Comparison of ENCODE assay signal across 15 cellular contexts in genomic region chr19:46907880-46908279, GRCh38.
"Had no signal": no experiment of that assay in that cellular context is flagged by ENCODE, and none has a peak within 500 bp of the region (broad histone marks: within the 10 kb centered on the region; RNA-seq: fewer than 3 reads in every experiment).

No MANE protein-coding gene starts in this region.

- H3K27ac Mint-ChIP-seq: activated B cell treated with CpG ODN at 0.5 μM for 24 hours; activated CD4-positive, alpha-beta T cell treated with anti-CD3 and anti-CD28 coated beads, Interleukin-2, amount 10 ng/mL, durations not matched to agents 7 days and 5 days; activated naive CD8-positive, alpha-beta T cell treated with anti-CD3 and anti-CD28 coated beads, Interleukin-2, amount 50 U/mL, for 24 hours; dendritic cell treated with granulocyte-macrophage colony-stimulating factor and Interleukin-4, amounts not matched to agents 40 ng/mL and 50 ng/mL, for 4 days; stimulated activated naive CD8-positive, alpha-beta T cell treated with anti-CD3 and anti-CD28 coated beads, Interleukin-15, Interleukin-2, amounts not matched to agents 100 ng/mL and 50 ng/mL, for 24 hours had no signal

- H3K36me3 ChIP-seq: left lung, ovary had no signal

- ATAC-seq: activated naive CD8-positive, alpha-beta T cell treated with anti-CD3 and anti-CD28 coated beads, Interleukin-2, amount 50 U/mL, for 24 hours; left lung; T-helper 17 cell had no signal

- H3K9me3 ChIP-seq: left lung, ovary had no signal

- H3K4me3 ChIP-seq: left lung, ovary had no signal

- H3K27me3 Mint-ChIP-seq: activated B cell treated with CpG ODN at 0.5 μM for 24 hours; activated CD4-positive, alpha-beta T cell treated with anti-CD3 and anti-CD28 coated beads, Interleukin-2, amount 10 ng/mL, durations not matched to agents 7 days and 5 days; activated naive CD8-positive, alpha-beta T cell treated with anti-CD3 and anti-CD28 coated beads, Interleukin-2, amount 50 U/mL, for 24 hours; dendritic cell treated with granulocyte-macrophage colony-stimulating factor and Interleukin-4, amounts not matched to agents 40 ng/mL and 50 ng/mL, for 4 days; stimulated activated naive CD8-positive, alpha-beta T cell treated with anti-CD3 and anti-CD28 coated beads, Interleukin-15, Interleukin-2, amounts not matched to agents 100 ng/mL and 50 ng/mL, for 24 hours; T-helper 17 cell had no signal

- H3K9me3 Mint-ChIP-seq: activated B cell treated with CpG ODN at 0.5 μM for 24 hours; activated CD4-positive, alpha-beta T cell treated with anti-CD3 and anti-CD28 coated beads, Interleukin-2, amount 10 ng/mL, durations not matched to agents 7 days and 5 days; activated naive CD8-positive, alpha-beta T cell treated with anti-CD3 and anti-CD28 coated beads, Interleukin-2, amount 50 U/mL, for 24 hours; dendritic cell treated with granulocyte-macrophage colony-stimulating factor and Interleukin-4, amounts not matched to agents 40 ng/mL and 50 ng/mL, for 4 days; neural crest cell; stimulated activated naive CD8-positive, alpha-beta T cell treated with anti-CD3 and anti-CD28 coated beads, Interleukin-15, Interleukin-2, amounts not matched to agents 100 ng/mL and 50 ng/mL, for 24 hours had no signal

- H3K27ac ChIP-seq: left lung, ovary had no signal

- DNase-seq: activated B cell treated with CpG ODN at 0.5 μM for 24 hours; activated CD4-positive, alpha-beta T cell treated with anti-CD3 and anti-CD28 coated beads, Interleukin-2, amount 10 ng/mL, durations not matched to agents 7 days and 5 days; activated CD8-positive, alpha-beta memory T cell treated with anti-CD3 and anti-CD28 coated beads for 24 hours; activated naive CD4-positive, alpha-beta T cell treated with Interleukin-2 at 50 U/mL for 16 hours; activated naive CD8-positive, alpha-beta T cell treated with anti-CD3 and anti-CD28 coated beads, Interleukin-2, amount 50 U/mL, for 24 hours; central memory CD4-positive, alpha-beta T cell; foreskin fibroblast; left lung; stimulated activated CD4-positive, alpha-beta T cell treated with anti-CD3 and anti-CD28 coated beads, Interleukin-2, amount 100 ng/mL, for 48 hours; stimulated activated CD8-positive, alpha-beta memory T cell treated with anti-CD3 and anti-CD28 coated beads, Interleukin-4, amount 100 ng/mL, for 48 hours; T-helper 17 cell had no signal

- H3K4me3 Mint-ChIP-seq: activated B cell treated with CpG ODN at 0.5 μM for 24 hours; activated CD4-positive, alpha-beta T cell treated with anti-CD3 and anti-CD28 coated beads, Interleukin-2, amount 10 ng/mL, durations not matched to agents 7 days and 5 days; activated naive CD8-positive, alpha-beta T cell treated with anti-CD3 and anti-CD28 coated beads, Interleukin-2, amount 50 U/mL, for 24 hours; dendritic cell treated with granulocyte-macrophage colony-stimulating factor and Interleukin-4, amounts not matched to agents 40 ng/mL and 50 ng/mL, for 4 days; neural crest cell; stimulated activated naive CD8-positive, alpha-beta T cell treated with anti-CD3 and anti-CD28 coated beads, Interleukin-15, Interleukin-2, amounts not matched to agents 100 ng/mL and 50 ng/mL, for 24 hours; T-helper 17 cell had no signal

- H3K27me3 ChIP-seq: left lung, ovary had no signal
